Comparison of ENCODE assay signal across 1 cellular context in genomic region chr6:155374681-155375080, GRCh38.
TF ChIP-seq lines count a peak whose summit lies in the region.

No MANE protein-coding gene starts in this region.

TF ChIP-seq in IMR-90, 13 proteins besides CTCF, POLR2A, EP300 and RAD21 (continued from another document):
- TF ChIP-seq NFE2L2 (IDR thresholded peaks at IDR 0.05; ENCODE audit: low read depth, low read length) (no peak), MAZ (IDR thresholded peaks at IDR 0.05; ENCODE audit: borderline replicate concordance, low read depth, low read length) (no peak), FOS (IDR thresholded peaks at IDR 0.05; ENCODE audit: low read depth, low read length) (no peak)
TF ChIP-seq in IMR-90: peak in this region for 0.
